Comparison of ENCODE assay signal across 15 cellular contexts in the genomic region with DNA sequence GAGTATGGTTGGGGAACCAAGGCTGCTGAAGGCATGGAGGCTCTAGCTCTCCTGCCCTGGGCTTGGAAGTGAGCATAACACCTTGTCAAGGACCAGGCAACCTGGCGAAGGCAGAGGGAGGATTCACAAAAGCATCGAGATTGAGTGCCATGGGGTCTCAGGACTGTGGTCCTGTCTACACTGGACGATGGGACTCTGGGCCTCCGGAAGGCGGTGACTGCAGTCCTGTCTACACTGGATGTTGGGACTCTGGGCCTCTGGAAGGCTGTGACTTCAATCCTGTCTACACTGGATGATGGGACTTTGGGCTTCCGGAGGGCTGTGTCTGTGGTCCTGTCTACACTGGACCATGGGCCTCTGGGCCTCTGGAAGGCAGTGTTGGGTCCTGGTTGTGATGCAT.
DNase-seq lines count a peak whose midpoint lies in the region; ATAC-seq and TF ChIP-seq lines count a peak whose summit lies in the region.
"Had no signal": no experiment of that assay in that cellular context is flagged by ENCODE, and none has a peak within 500 bp of the region (broad histone marks: within the 10 kb centered on the region; RNA-seq: fewer than 3 reads in every experiment).

No MANE protein-coding gene starts in this region.

- H3K4me1 ChIP-seq in BLaER1 = peaks cover 45% of the 10 kb centered on the region
- H3K4me1 ChIP-seq: Caco-2, HAP-1 had no signal

- H3K27ac ChIP-seq in BLaER1 (peak overlapping the region; percentile 98), coronary artery (no peak overlapping the region)
- H3K27ac ChIP-seq: C4-2B, HL-60 had no signal

- no peaks in the 10 kb centered on the region for H4K20me1 ChIP-seq in BLaER1

- peak overlapping the region; percentile 75 for H3K9ac ChIP-seq in BLaER1

- no peak overlapping the region for H3K27ac Mint-ChIP-seq in type B pancreatic cell
- H3K27ac Mint-ChIP-seq: B cell; CD4-positive, alpha-beta T cell had no signal

- peaks cover 9% of the 10 kb centered on the region; the same call in 1 of the 2 replicates for H3K9me3 ChIP-seq in BLaER1
- H3K9me3 ChIP-seq: Caco-2, HAP-1 had no signal

- H3K9me3 Mint-ChIP-seq in type B pancreatic cell = no peaks in the 10 kb centered on the region
- H3K9me3 Mint-ChIP-seq: CD4-positive, alpha-beta T cell had no signal

- H3K4me3 ChIP-seq in BLaER1 (peak overlapping the region; percentile 48), coronary artery (no peak overlapping the region)
- H3K4me3 ChIP-seq: HAP-1 had no signal

- no peak overlapping the region for H3K4me3 Mint-ChIP-seq in type B pancreatic cell
- H3K4me3 Mint-ChIP-seq: B cell; CD4-positive, alpha-beta T cell had no signal

- in situ Hi-C loops in GM13976 (cut with MboI; ENCODE audit: low sequenced_read_pairs, unreplicated experiment) = no loop called here

- H3K36me3 Mint-ChIP-seq in type B pancreatic cell = no peaks in the 10 kb centered on the region

- DNase-seq in coronary artery (ENCODE audit: low spot score) (peak; percentile 31), islet precursor cell (peak; percentile 32), type B pancreatic cell (ENCODE audit: extremely low spot score, unreplicated experiment) (peak; percentile 44), GM13976 (ENCODE audit: low spot score) (no peak)
- DNase-seq: 8988T; Caco-2; CD4-positive, alpha-beta T cell; GDM1 had no signal

- TF ChIP-seq CTCF in coronary artery (IDR thresholded peaks at IDR 0.05) (no peak), type B pancreatic cell (conservative IDR thresholded peaks at IDR 0.05) (no peak), GM13976 (IDR thresholded peaks at IDR 0.05; ENCODE audit: borderline replicate concordance, control extremely low read depth, extremely low read depth, insufficient read depth, missing control alignments) (no peak)

- H3K4me2 ChIP-seq in BLaER1 = peak overlapping the region; percentile 80

- H3K27me3 ChIP-seq in BLaER1 = no peaks in the 10 kb centered on the region

- H3K4me1 Mint-ChIP-seq in type B pancreatic cell (ENCODE audit: unreplicated experiment) = no peaks in the 10 kb centered on the region
- H3K4me1 Mint-ChIP-seq: B cell had no signal

- H3K36me3 ChIP-seq in BLaER1 = no peaks in the 10 kb centered on the region
- H3K36me3 ChIP-seq: HAP-1 had no signal

- H3K27me3 Mint-ChIP-seq in type B pancreatic cell = peaks cover 21% of the 10 kb centered on the region
- H3K27me3 Mint-ChIP-seq: B cell had no signal

- ATAC-seq in GM21529 (IDR thresholded peaks at IDR 0.05; ENCODE audit: unreplicated experiment) (no peak), HG02678 (IDR thresholded peaks at IDR 0.05; ENCODE audit: unreplicated experiment) (no peak)
